Comparison of ENCODE assay signal across 34 cellular contexts in genomic region chr2:151347294-151347693, GRCh38. TPM values are rescaled to one million over a fixed set of nuclear protein-coding genes. Genes with fewer than 3 reads are reported as not detected.
"Had no signal": no experiment of that assay in that cellular context is flagged by ENCODE, and none has a peak within 500 bp of the region (broad histone marks: within the 10 kb centered on the region; RNA-seq: fewer than 3 reads in every experiment).

No MANE protein-coding gene starts in this region.

- H3K36me3 ChIP-seq: adrenal gland, ascending aorta, breast epithelium, cardiac muscle cell, colonic mucosa, WERI-Rb-1 had no signal

- H3K9me3 ChIP-seq: ascending aorta, colonic mucosa had no signal

- FAIRE-seq: frontal cortex had no signal

- H3K27me3 ChIP-seq: adrenal gland, ascending aorta, breast epithelium, cardiac muscle cell, colonic mucosa had no signal

- DNase-seq: activated B cell treated with CpG ODN at 0.5 μM for 24 hours; activated CD4-positive, alpha-beta memory T cell treated with anti-CD3 and anti-CD28 coated beads for 36 hours; activated CD4-positive, alpha-beta T cell treated with anti-CD3 and anti-CD28 coated beads for 36 hours; activated CD4-positive, alpha-beta T cell treated with anti-CD3 and anti-CD28 coated beads, Interleukin-2, amount 10 ng/mL, durations not matched to agents 24 days and 14 days; activated CD4-positive, CD25-positive, alpha-beta regulatory T cell treated with anti-CD3 and anti-CD28 coated beads, Interleukin-2, amount 50 U/mL, for 72 hours; activated CD8-positive, alpha-beta memory T cell treated with anti-CD3 and anti-CD28 coated beads, Interleukin-2, amount 10 ng/mL, durations not matched to agents 7 days and 5 days; activated CD8-positive, alpha-beta memory T cell treated with anti-CD3 and anti-CD28 coated beads, Interleukin-2, amount 50 U/mL, for 4 hours; activated CD8-positive, alpha-beta T cell treated with anti-CD3 and anti-CD28 coated beads, Interleukin-2, amount 10 ng/mL, durations not matched to agents 7 days and 5 days; activated effector memory CD4-positive, alpha-beta T cell treated with anti-CD3 and anti-CD28 coated beads, Interleukin-2, amount 50 U/mL, for 16 hours; activated naive CD4-positive, alpha-beta T cell treated with anti-CD3 and anti-CD28 coated beads for 36 hours; activated naive CD8-positive, alpha-beta T cell treated with anti-CD3 and anti-CD28 coated beads for 36 hours; activated naive CD8-positive, alpha-beta T cell treated with anti-CD3 and anti-CD28 coated beads, Interleukin-2, amount 50 U/mL, for 24 hours; activated T-cell treated with anti-CD3 and anti-CD28 coated beads, Interleukin-2, amount 50 U/mL, for 1 hour; activated T-cell treated with anti-CD3 and anti-CD28 coated beads, Interleukin-2, amount 50 U/mL, for 48 hours; adrenal gland; central memory CD4-positive, alpha-beta T cell; cerebellar nuclear complex; colonic mucosa; effector CD8-positive, alpha-beta T cell; foreskin fibroblast; head of caudate nucleus; T-helper 1 cell; T-helper 17 cell; T1000; WERI-Rb-1 had no signal

- H3K4me3 ChIP-seq: adrenal gland, ascending aorta, breast epithelium, cardiac muscle cell, colonic mucosa had no signal

- H3K4me1 ChIP-seq: adrenal gland, ascending aorta, breast epithelium, colonic mucosa had no signal

- ATAC-seq: activated CD4-positive, alpha-beta T cell treated with anti-CD3 and anti-CD28 coated beads for 36 hours; activated CD8-positive, alpha-beta memory T cell treated with anti-CD3 and anti-CD28 coated beads, Interleukin-2, amount 10 ng/mL, durations not matched to agents 7 days and 5 days; activated CD8-positive, alpha-beta T cell treated with anti-CD3 and anti-CD28 coated beads, Interleukin-2, amount 10 ng/mL, durations not matched to agents 7 days and 5 days; activated naive CD8-positive, alpha-beta T cell treated with anti-CD3 and anti-CD28 coated beads, Interleukin-2, amount 50 U/mL, for 24 hours; esophagus mucosa; T-helper 17 cell had no signal

- H3K27ac ChIP-seq: adrenal gland, ascending aorta, breast epithelium, cardiac muscle cell, colonic mucosa, WERI-Rb-1 had no signal

RNA-seq across cellular contexts. Expression of gene TNFAIP6, which starts 10.1 kb away (rescaled TPM):
- total RNA-seq: activated CD4-positive, alpha-beta memory T cell treated with anti-CD3 and anti-CD28 coated beads for 36 hours; activated CD4-positive, alpha-beta T cell treated with anti-CD3 and anti-CD28 coated beads for 36 hours; activated CD4-positive, alpha-beta T cell treated with anti-CD3 and anti-CD28 coated beads, Interleukin-2, amount 10 ng/mL, durations not matched to agents 24 days and 14 days; activated CD8-positive, alpha-beta memory T cell treated with anti-CD3 and anti-CD28 coated beads for 36 hours; activated CD8-positive, alpha-beta memory T cell treated with anti-CD3 and anti-CD28 coated beads, Interleukin-2, amount 10 ng/mL, durations not matched to agents 7 days and 5 days; activated CD8-positive, alpha-beta T cell treated with anti-CD3 and anti-CD28 coated beads, Interleukin-2, amount 10 ng/mL, durations not matched to agents 7 days and 5 days; activated naive CD4-positive, alpha-beta T cell treated with anti-CD3 and anti-CD28 coated beads for 36 hours; activated naive CD8-positive, alpha-beta T cell treated with anti-CD3 and anti-CD28 coated beads for 36 hours; activated T-helper 1 cell treated with anti-CD3 and anti-CD28 coated beads, Interleukin-12 subunit alpha, Interleukin-12 subunit beta, Interleukin-2, Interleukin-4 antibody, amounts not matched to agents 30 ng/mL and 10 ng/mL and 1 ng/mL, durations not matched to agents 14 hours and 24 hours and 36 hours; activated T-helper 2 cell treated with anti-CD3 and anti-CD28 coated beads, Interferon-gamma antibody, Interleukin-2, Interleukin-4, amounts not matched to agents 10 μg/mL and 5 μg/mL and 100 μg/mL, durations not matched to agents 14 hours and 24 hours and 36 hours; cardiac muscle cell; dermis microvascular lymphatic vessel endothelial cell; T-helper 17 cell had no signal
- polyA plus RNA-seq: cardiac muscle cell had no signal
